In genomic region chr4:119097282-119097900, GRCh38 we compare ENCODE assay signal across 21 cellular contexts. TPM values are rescaled to one million over a fixed set of nuclear protein-coding genes. Genes with fewer than 3 reads are reported as not detected.
DNase-seq lines count a peak whose midpoint lies in the region; ATAC-seq, FAIRE-seq and TF ChIP-seq lines count a peak whose summit lies in the region.
"Had no signal": no experiment of that assay in that cellular context is flagged by ENCODE, and none has a peak within 500 bp of the region (broad histone marks: within the 10 kb centered on the region; RNA-seq: fewer than 3 reads in every experiment).

No MANE protein-coding gene starts in this region.

- peaks cover 19% of the 10 kb centered on the region for H3K4me1 Mint-ChIP-seq in progenitor cell of endocrine pancreas (ENCODE audit: low read depth)

- no peak for TF ChIP-seq CTCF in GM12865 (IDR thresholded peaks at IDR 0.05; ENCODE audit: insufficient read depth, low read depth, low read length, missing control alignments)
- TF ChIP-seq CTCF in colonic mucosa (IDR thresholded peaks at IDR 0.05), result no peak
- TF ChIP-seq CTCF in progenitor cell of endocrine pancreas (IDR thresholded peaks at IDR 0.05; ENCODE audit: unreplicated experiment), result no peak

- H3K27ac Mint-ChIP-seq in progenitor cell of endocrine pancreas, result peak overlapping the region; percentile 81

- no peaks in the 10 kb centered on the region for H3K4me1 ChIP-seq in colonic mucosa

- FAIRE-seq in RCC 7860 (lab: Jason Lieb, UNC), result no peak
- FAIRE-seq: A204.1, GM12891, H54, HTR-8/SVneo had no signal

- DNase-seq in GM12865 (ENCODE audit: low read depth) (peak; percentile 29), colonic mucosa (no peak), progenitor cell of endocrine pancreas (ENCODE audit: low spot score, unreplicated experiment) (no peak), RCC 7860 (ENCODE audit: low spot score) (no peak), medulla oblongata (ENCODE audit: extremely low spot score) (no peak), AML-193 (lab: John Stamatoyannopoulos, UW) (no peak)
- DNase-seq: CD4-positive, CD25-positive, alpha-beta regulatory T cell; DMS53; NCI-H1105; NCI-H187; NCI-H446 treated with DMSO at 0.1 percent for 48 hours; NCI-H748 treated with DMSO at 0.1 percent for 48 hours; SK-N-SH had no signal

- intact Hi-C loops in colonic mucosa (cut with DNase I), result no loop called here

- H3K9me3 Mint-ChIP-seq in progenitor cell of endocrine pancreas (ENCODE audit: low read depth), result peaks cover 4% of the 10 kb centered on the region

- ATAC-seq in HG02852 (IDR thresholded peaks at IDR 0.05; ENCODE audit: unreplicated experiment), result peak; percentile 60
- ATAC-seq in GM18498 (IDR thresholded peaks at IDR 0.05; ENCODE audit: unreplicated experiment), result no peak
- ATAC-seq: Right ventricle myocardium inferior had no signal

- H3K4me3 ChIP-seq in GM12865 (ENCODE audit: low read depth, low read length), result no peak overlapping the region
- no peak overlapping the region for H3K4me3 ChIP-seq in colonic mucosa

- no peaks in the 10 kb centered on the region for H3K9me3 ChIP-seq in colonic mucosa
- H3K9me3 ChIP-seq: SK-N-SH had no signal

- peak overlapping the region; percentile 49 for H3K27ac ChIP-seq in colonic mucosa

- H3K4me3 Mint-ChIP-seq in progenitor cell of endocrine pancreas (ENCODE audit: low read depth), result no peak overlapping the region

- H3K36me3 Mint-ChIP-seq in progenitor cell of endocrine pancreas (ENCODE audit: insufficient read depth), result no peaks in the 10 kb centered on the region
- H3K36me3 Mint-ChIP-seq: CD4-positive, CD25-positive, alpha-beta regulatory T cell had no signal

- H3K27me3 Mint-ChIP-seq in progenitor cell of endocrine pancreas, result no peaks in the 10 kb centered on the region

- H3K9ac ChIP-seq in colonic mucosa (ENCODE audit: low read depth in 2 of 2, low read length in 2 of 2), result no peak overlapping the region
- H3K9ac ChIP-seq: SK-N-SH had no signal

- no peaks in the 10 kb centered on the region for H3K27me3 ChIP-seq in colonic mucosa

- no peaks in the 10 kb centered on the region for H3K36me3 ChIP-seq in colonic mucosa

RNA-seq across cellular contexts. Expression of gene MYOZ2, which starts 38.2 kb away (rescaled TPM):
- under 1 TPM in 1 of 2 donors, not detected in 1; 0.08 TPM for total RNA-seq in colonic mucosa
- total RNA-seq in progenitor cell of endocrine pancreas, result 0.10 and 0.16 TPM in 2 replicates
- total RNA-seq: CD4-positive, CD25-positive, alpha-beta regulatory T cell; G401 had no signal
